ENCODE assay signal across 10 cellular contexts in the genomic region with DNA sequence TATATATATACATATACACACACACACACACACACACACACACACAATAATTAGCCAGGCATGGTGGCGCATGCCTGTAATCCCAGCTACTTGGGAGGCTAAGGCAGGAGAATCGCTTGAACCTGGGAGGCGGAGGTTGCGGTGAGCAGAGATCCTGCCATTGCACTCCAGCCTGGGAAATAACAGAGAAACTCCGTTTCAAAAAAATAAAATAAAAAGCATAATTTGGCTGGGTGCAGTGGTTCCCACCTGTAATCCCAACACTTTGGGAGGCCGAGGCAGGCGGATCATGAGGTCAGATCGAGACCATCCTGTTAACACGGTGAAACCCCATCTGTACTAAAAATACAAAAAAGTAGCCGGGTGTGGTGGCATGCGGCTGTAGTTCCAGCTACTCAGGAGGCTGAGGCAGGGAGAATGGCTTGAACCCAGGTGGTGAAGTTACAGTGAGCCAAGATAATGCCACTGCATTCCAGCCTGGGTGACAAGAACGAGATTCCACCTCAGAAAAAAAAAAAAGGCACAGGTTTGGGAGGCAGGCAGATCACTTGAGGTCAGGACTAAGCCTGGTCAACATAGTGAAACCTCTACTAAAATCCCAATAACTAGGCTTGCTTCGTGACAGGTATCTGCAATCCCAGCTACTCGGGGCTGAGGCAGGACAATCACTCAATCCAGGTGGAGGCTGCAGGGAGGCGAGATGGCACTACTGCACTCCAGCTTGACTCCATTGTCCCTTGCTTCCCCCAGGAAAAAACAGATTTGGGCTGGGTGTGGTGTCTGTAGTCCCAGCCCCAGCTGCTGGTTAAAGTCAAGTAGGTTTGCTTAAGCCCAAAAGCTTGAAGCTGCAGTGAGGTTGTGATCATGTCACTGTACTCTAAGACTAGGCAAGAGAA. TPM values are rescaled to one million over a fixed set of nuclear protein-coding genes. Genes with fewer than 3 reads are reported as not detected.
A peak's percentile ranks its signal among the peaks of the same experiment; 100 is the strongest.
DNase-seq lines count a peak whose midpoint lies in the region; ATAC-seq and TF ChIP-seq lines count a peak whose summit lies in the region.
"Had no signal": no experiment of that assay in that cellular context is flagged by ENCODE, and none has a peak within 500 bp of the region (broad histone marks: within the 10 kb centered on the region; RNA-seq: fewer than 3 reads in every experiment).

No MANE protein-coding gene starts in this region.

- H4K91ac ChIP-seq in neuronal stem cell (ENCODE audit: low read depth, low read length, poor library complexity) = no peak overlapping the region

- intact Hi-C loops in activated CD4-positive, alpha-beta memory T cell treated with anti-CD3 and anti-CD28 coated beads for 36 hours (cut with micrococcal nuclease) = no loop called here
- intact Hi-C loops in tibial artery (cut with DNase I; ENCODE audit: low total_unique reads) = no loop called here

- H3K9me3 Mint-ChIP-seq in IgD-negative memory B cell = no peaks in the 10 kb centered on the region
- H3K9me3 Mint-ChIP-seq in activated CD4-positive, alpha-beta memory T cell treated with anti-CD3 and anti-CD28 coated beads for 36 hours = no peaks in the 10 kb centered on the region

- H3K27me3 ChIP-seq in neuronal stem cell (ENCODE audit: control insufficient read depth in 3 of 3, insufficient read depth in 3 of 3, low read depth in 1 of 3, low read length in 3 of 3) = no peaks in the 10 kb centered on the region
- no peaks in the 10 kb centered on the region for H3K27me3 ChIP-seq in tibial artery

- CTCF ChIA-PET in activated CD4-positive, alpha-beta memory T cell treated with anti-CD3 and anti-CD28 coated beads for 36 hours (lab: Charles Lee) = interaction anchor here (0.8 to 3.1 kb wide), 4 partner anchors 10 to 64 kb away, joined by 3 to 14 read pairs (median 4); partner anchors contain the start of genes SLC3A2 and TMEM179B

- peaks cover 21 to 43% (median 37%) of the 10 kb centered on the region in 3 donors for H3K4me1 Mint-ChIP-seq in IgD-negative memory B cell
- H3K4me1 Mint-ChIP-seq in activated CD4-positive, alpha-beta memory T cell treated with anti-CD3 and anti-CD28 coated beads for 36 hours (ENCODE audit: low read depth) = peaks cover 27% of the 10 kb centered on the region

- no peak overlapping the region for H2BK120ac ChIP-seq in neuronal stem cell (ENCODE audit: low read depth, low read length)

- H2BK15ac ChIP-seq in neuronal stem cell (ENCODE audit: low read length) = no peak overlapping the region

- H3K36me3 ChIP-seq in neuronal stem cell (replicated peaks in 1 of 2; ENCODE audit: control insufficient read depth in 2 of 2, insufficient read depth in 2 of 2, low read length in 2 of 2) (peaks cover 28 to 44% of the 10 kb centered on the region in 2 donors), tibial artery (peaks cover 32 to 34% (median 33%) of the 10 kb centered on the region in 3 donors)

- no peaks in the 10 kb centered on the region for H3K79me1 ChIP-seq in neuronal stem cell (ENCODE audit: low read depth, low read length)

- no peak overlapping the region for H3K14ac ChIP-seq in neuronal stem cell (ENCODE audit: low read length)

- H3K4me1 ChIP-seq in neuronal stem cell (ENCODE audit: control insufficient read depth in 2 of 2, insufficient read depth in 1 of 2, low read depth in 1 of 2, low read length in 2 of 2) (peaks cover 8 to 15% of the 10 kb centered on the region in 2 donors), tibial artery (peaks cover 0 to 20% (median 19%) of the 10 kb centered on the region in 4 donors)

- peak overlapping the region; percentile 0 to 86 (median 52) for H3K4me3 Mint-ChIP-seq in IgD-negative memory B cell
- peak overlapping the region; percentile 95 for H3K4me3 Mint-ChIP-seq in activated CD4-positive, alpha-beta memory T cell treated with anti-CD3 and anti-CD28 coated beads for 36 hours

- no peak for ATAC-seq in GM19452 (IDR thresholded peaks at IDR 0.05; ENCODE audit: unreplicated experiment)
- ATAC-seq in HG02763 (IDR thresholded peaks at IDR 0.05; ENCODE audit: unreplicated experiment) = no peak

- H3K4me3 ChIP-seq in neuronal stem cell (ENCODE audit: low read length in 2 of 2) = no peak overlapping the region
- H3K4me3 ChIP-seq in tibial artery = no peak overlapping the region

- H3K27me3 Mint-ChIP-seq in IgD-negative memory B cell = no peaks in the 10 kb centered on the region
- peaks cover 3% of the 10 kb centered on the region for H3K27me3 Mint-ChIP-seq in activated CD4-positive, alpha-beta memory T cell treated with anti-CD3 and anti-CD28 coated beads for 36 hours

- no peak overlapping the region for H2BK5ac ChIP-seq in neuronal stem cell (ENCODE audit: low read length)

- H4K8ac ChIP-seq in neuronal stem cell (ENCODE audit: low read depth, low read length) = no peak overlapping the region

- DNase-seq in NCI-H748 (lab: John Stamatoyannopoulos, UW; ENCODE audit: unreplicated experiment) (peak; percentile 37), NCI-H748 treated with DMSO at 0.1 percent for 48 hours (lab: John Stamatoyannopoulos, UW) (no peak), neuronal stem cell (ENCODE audit: low spot score) (no peak), tibial artery (no peak)
- DNase-seq in activated CD4-positive, alpha-beta memory T cell treated with anti-CD3 and anti-CD28 coated beads for 36 hours = no peak
- DNase-seq: AML-193 had no signal

- H2AFZ ChIP-seq in neuronal stem cell (ENCODE audit: low read length) = no peak overlapping the region

- no peak overlapping the region for H3K4ac ChIP-seq in neuronal stem cell (ENCODE audit: low read length)

- H2AK5ac ChIP-seq in neuronal stem cell (ENCODE audit: low read depth, low read length) = no peak overlapping the region

- H3K18ac ChIP-seq in neuronal stem cell (ENCODE audit: low read length) = no peak overlapping the region

- no peak overlapping the region for H3K23ac ChIP-seq in neuronal stem cell (ENCODE audit: low read depth, low read length, poor library complexity)

- H3K36me3 Mint-ChIP-seq in IgD-negative memory B cell = no peaks in the 10 kb centered on the region
- peaks cover 45% of the 10 kb centered on the region for H3K36me3 Mint-ChIP-seq in activated CD4-positive, alpha-beta memory T cell treated with anti-CD3 and anti-CD28 coated beads for 36 hours

- H3K4me2 ChIP-seq in neuronal stem cell (ENCODE audit: insufficient read depth, low read length, poor library complexity, severe bottlenecking) = no peak overlapping the region

- H3K9ac ChIP-seq in neuronal stem cell (ENCODE audit: low read depth, low read length, poor library complexity) = no peak overlapping the region

- POLR2A ChIA-PET in activated CD4-positive, alpha-beta memory T cell treated with anti-CD3 and anti-CD28 coated beads for 36 hours (lab: Charles Lee) = interaction anchor here (0.6 to 9.9 kb wide), 11 partner anchors 9 to 181 kb away, joined by 3 to 443 read pairs (median 3); partner anchors contain the start of genes LBHD1, SLC3A2, STX5 and TEX54

- no peak for TF ChIP-seq CTCF in tibial artery (IDR thresholded peaks at IDR 0.05)

- H3K9me3 ChIP-seq in neuronal stem cell (replicated peaks in 1 of 2; ENCODE audit: control insufficient read depth in 2 of 2, insufficient read depth in 1 of 2, low read depth in 1 of 2, low read length in 2 of 2) (peaks cover 0 to 2% of the 10 kb centered on the region in 2 donors), tibial artery (no peaks in the 10 kb centered on the region)

- no peak overlapping the region for H2BK12ac ChIP-seq in neuronal stem cell (ENCODE audit: low read length)

- peak overlapping the region; percentile 10 for H3K27ac ChIP-seq in neuronal stem cell (replicated peaks; ENCODE audit: low read length)
- H3K27ac ChIP-seq in tibial artery = no peak overlapping the region

- H3K27ac Mint-ChIP-seq in IgD-negative memory B cell = peak overlapping the region; percentile 53 to 92 (median 88)
- H3K27ac Mint-ChIP-seq in activated CD4-positive, alpha-beta memory T cell treated with anti-CD3 and anti-CD28 coated beads for 36 hours = peak overlapping the region; percentile 94

- no CpG with 5 or more reads among the region's 15 CpGs for WGBS in neuronal stem cell (ENCODE audit: extremely low coverage in 2 of 2, insufficient read length in 2 of 2, insufficient replicate concordance in 1 of 2), 2 donors

RNA-seq across cellular contexts. Expression of gene WDR74, which starts 11.8 kb away (rescaled TPM):
- polyA plus RNA-seq in IgD-negative memory B cell = 57.5 TPM
- total RNA-seq in activated CD4-positive, alpha-beta memory T cell treated with anti-CD3 and anti-CD28 coated beads for 36 hours = 10 to 100 TPM; 72.6 to 73.0 TPM
- polyA plus RNA-seq in neuronal stem cell (2013, experiment 1 of 2) = 31.6 TPM
- 30.7 TPM for polyA plus RNA-seq in neuronal stem cell (2013, experiment 2 of 2)

RNA-seq across cellular contexts. Expression of gene TEX54, which starts 18.5 kb away (rescaled TPM):
- polyA plus RNA-seq in IgD-negative memory B cell = not detected
- total RNA-seq in activated CD4-positive, alpha-beta memory T cell treated with anti-CD3 and anti-CD28 coated beads for 36 hours = under 1 TPM in 1 of 2 experiments, not detected in 1; 0.53 TPM
- not detected for polyA plus RNA-seq in neuronal stem cell (2013, experiment 1 of 2)
- polyA plus RNA-seq in neuronal stem cell (2013, experiment 2 of 2) = 0.11 TPM
- total RNA-seq: myocyte had no signal

RNA-seq across cellular contexts. Expression of gene STX5, which starts 19.3 kb away (rescaled TPM):
- polyA plus RNA-seq in IgD-negative memory B cell = 39.8 TPM
- total RNA-seq in activated CD4-positive, alpha-beta memory T cell treated with anti-CD3 and anti-CD28 coated beads for 36 hours = 10 to 100 TPM; 24.6 to 29.2 TPM
- 30.8 TPM for polyA plus RNA-seq in neuronal stem cell (2013, experiment 1 of 2)
- 30.7 TPM for polyA plus RNA-seq in neuronal stem cell (2013, experiment 2 of 2)

RNA-seq across cellular contexts. Expression of gene SLC3A2, which starts 29.5 kb away (rescaled TPM):
- polyA plus RNA-seq in IgD-negative memory B cell = 111 TPM
- total RNA-seq in activated CD4-positive, alpha-beta memory T cell treated with anti-CD3 and anti-CD28 coated beads for 36 hours = 100 to 1,000 TPM; 309 to 314 TPM
- 54.5 TPM for polyA plus RNA-seq in neuronal stem cell (2013, experiment 1 of 2)
- 51.5 TPM for polyA plus RNA-seq in neuronal stem cell (2013, experiment 2 of 2)

RNA-seq across cellular contexts. Expression of gene NXF1, which starts 45.9 kb away (rescaled TPM):
- 67.6 TPM for polyA plus RNA-seq in IgD-negative memory B cell
- 10 to 100 TPM; 70.8 to 83.6 TPM for total RNA-seq in activated CD4-positive, alpha-beta memory T cell treated with anti-CD3 and anti-CD28 coated beads for 36 hours
- polyA plus RNA-seq in neuronal stem cell (2013, experiment 1 of 2) = 32.8 TPM
- polyA plus RNA-seq in neuronal stem cell (2013, experiment 2 of 2) = 30.9 TPM
